In the genomic region with DNA sequence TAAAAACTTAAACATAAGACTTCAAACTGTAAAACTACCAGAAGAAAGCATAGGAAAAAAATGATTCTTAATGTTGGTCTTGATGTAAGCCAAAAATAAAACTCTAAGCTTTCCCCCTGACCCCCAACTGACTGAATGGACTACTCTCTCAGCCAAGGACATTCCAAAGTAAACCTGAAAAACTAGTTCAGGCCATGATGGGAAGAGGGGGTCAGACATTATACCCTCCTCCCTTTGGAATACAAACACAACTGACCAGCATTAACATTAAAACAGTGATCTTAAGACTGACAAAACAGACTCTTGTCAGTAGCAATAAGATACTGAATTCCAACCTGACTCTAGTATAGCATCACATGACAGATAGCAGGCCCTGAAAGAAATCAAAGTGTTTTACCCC, we compare ENCODE assay signal across 3 cellular contexts.
TF ChIP-seq lines count a peak whose summit lies in the region.

No MANE protein-coding gene starts in this region.

TF ChIP-seq in A549, 52 proteins besides CTCF, POLR2A, EP300 and RAD21:
- TF ChIP-seq CBX2 (IDR thresholded peaks at IDR 0.05; ENCODE audit: borderline replicate concordance, low read depth) (no peak), PHF8 (IDR thresholded peaks at IDR 0.05; ENCODE audit: borderline replicate concordance, low read depth) (no peak), KDM5A (IDR thresholded peaks at IDR 0.05) (no peak), CHD2 (IDR thresholded peaks at IDR 0.05; ENCODE audit: low read length, partially characterized antibody) (no peak), ZSCAN20 (CRISPR knock-in tag; IDR thresholded peaks at IDR 0.05) (no peak), NPAS2 (CRISPR knock-in tag; IDR thresholded peaks at IDR 0.05; ENCODE audit: borderline replicate concordance) (no peak), NR3C1 (IDR thresholded peaks at IDR 0.05) (no peak), MAZ (IDR thresholded peaks at IDR 0.05; ENCODE audit: borderline replicate concordance, low read depth, low read length) (no peak), ATOH8 (CRISPR knock-in tag; IDR thresholded peaks at IDR 0.05; ENCODE audit: low read depth) (no peak), HEYL (CRISPR knock-in tag; IDR thresholded peaks at IDR 0.05) (no peak)
- TF ChIP-seq, protein P1, sequence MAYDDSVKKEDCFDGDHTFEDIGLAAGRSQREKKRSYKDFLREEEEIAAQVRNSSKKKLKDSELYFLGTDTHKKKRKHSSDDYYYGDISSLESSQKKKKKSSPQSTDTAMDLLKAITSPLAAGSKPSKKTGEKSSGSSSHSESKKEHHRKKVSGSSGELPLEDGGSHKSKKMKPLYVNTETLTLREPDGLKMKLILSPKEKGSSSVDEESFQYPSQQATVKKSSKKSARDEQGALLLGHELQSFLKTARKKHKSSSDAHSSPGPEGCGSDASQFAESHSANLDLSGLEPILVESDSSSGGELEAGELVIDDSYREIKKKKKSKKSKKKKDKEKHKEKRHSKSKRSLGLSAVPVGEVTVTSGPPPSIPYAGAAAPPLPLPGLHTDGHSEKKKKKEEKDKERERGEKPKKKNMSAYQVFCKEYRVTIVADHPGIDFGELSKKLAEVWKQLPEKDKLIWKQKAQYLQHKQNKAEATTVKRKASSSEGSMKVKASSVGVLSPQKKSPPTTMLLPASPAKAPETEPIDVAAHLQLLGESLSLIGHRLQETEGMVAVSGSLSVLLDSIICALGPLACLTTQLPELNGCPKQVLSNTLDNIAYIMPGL (CRISPR knock-in tag; IDR thresholded peaks at IDR 0.05; ENCODE audit: borderline replicate concordance): no peak
- TF ChIP-seq, protein P2, sequence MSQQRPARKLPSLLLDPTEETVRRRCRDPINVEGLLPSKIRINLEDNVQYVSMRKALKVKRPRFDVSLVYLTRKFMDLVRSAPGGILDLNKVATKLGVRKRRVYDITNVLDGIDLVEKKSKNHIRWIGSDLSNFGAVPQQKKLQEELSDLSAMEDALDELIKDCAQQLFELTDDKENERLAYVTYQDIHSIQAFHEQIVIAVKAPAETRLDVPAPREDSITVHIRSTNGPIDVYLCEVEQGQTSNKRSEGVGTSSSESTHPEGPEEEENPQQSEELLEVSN (IDR thresholded peaks at IDR 0.05; ENCODE audit: borderline replicate concordance, low read depth): no peak
- TF ChIP-seq, protein P3, sequence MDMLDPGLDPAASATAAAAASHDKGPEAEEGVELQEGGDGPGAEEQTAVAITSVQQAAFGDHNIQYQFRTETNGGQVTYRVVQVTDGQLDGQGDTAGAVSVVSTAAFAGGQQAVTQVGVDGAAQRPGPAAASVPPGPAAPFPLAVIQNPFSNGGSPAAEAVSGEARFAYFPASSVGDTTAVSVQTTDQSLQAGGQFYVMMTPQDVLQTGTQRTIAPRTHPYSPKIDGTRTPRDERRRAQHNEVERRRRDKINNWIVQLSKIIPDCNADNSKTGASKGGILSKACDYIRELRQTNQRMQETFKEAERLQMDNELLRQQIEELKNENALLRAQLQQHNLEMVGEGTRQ (IDR thresholded peaks at IDR 0.05): no peak
TF ChIP-seq in A549: peak in this region for 0.

TF ChIP-seq in GM23338, 12 proteins besides CTCF, POLR2A, EP300 and RAD21 (continues in another document):
- TF ChIP-seq EZH2phosphoT487 (IDR thresholded peaks at IDR 0.05; ENCODE audit: unreplicated experiment): no peak
- no peak for TF ChIP-seq ZNF114 (CRISPR knock-in tag; IDR thresholded peaks at IDR 0.05)
- TF ChIP-seq NANOG (IDR thresholded peaks at IDR 0.05; ENCODE audit: borderline replicate concordance): no peak
- TF ChIP-seq REST (IDR thresholded peaks at IDR 0.05; ENCODE audit: unreplicated experiment): no peak
- no peak for TF ChIP-seq ZNF331 (CRISPR knock-in tag; IDR thresholded peaks at IDR 0.05; ENCODE audit: low read depth)

TF ChIP-seq in H1, 55 proteins besides CTCF, POLR2A, EP300 and RAD21:
- peak; percentile 60; the same call in 1 of the 2 replicates for TF ChIP-seq SP1 (IDR thresholded peaks at IDR 0.05; ENCODE audit: low read depth, low read length)
- no peak for TF ChIP-seq NRF1 (IDR thresholded peaks at IDR 0.05; ENCODE audit: low read depth, low read length)
- TF ChIP-seq HDAC2 (IDR thresholded peaks at IDR 0.05; ENCODE audit: borderline replicate concordance in 1 of 2, low read depth in 2 of 2, low read length in 2 of 2): no peak
